In genomic region chr2:24109431-24109830, GRCh38 we compare ENCODE assay signal across 5 cellular contexts. TPM values are rescaled to one million over a fixed set of nuclear protein-coding genes. Genes with fewer than 3 reads are reported as not detected.
"Had no signal": no experiment of that assay in that cellular context is flagged by ENCODE, and none has a peak within 500 bp of the region (broad histone marks: within the 10 kb centered on the region; RNA-seq: fewer than 3 reads in every experiment).

No MANE protein-coding gene starts in this region.

RNA-seq across cellular contexts. Expression of gene PFN4, which starts 13.7 kb away (rescaled TPM):
- total RNA-seq: left colon; mesenteric fat pad; mononuclear cell; mucosa of descending colon; naive thymus-derived CD4-positive, alpha-beta T cell had no signal
